19 cellular contexts compared by ENCODE assay signal in genomic region chr4:152281822-152282221, GRCh38.
"Had no signal": no experiment of that assay in that cellular context is flagged by ENCODE, and none has a peak within 500 bp of the region (broad histone marks: within the 10 kb centered on the region; RNA-seq: fewer than 3 reads in every experiment).

No MANE protein-coding gene starts in this region.

- H3K9me3 Mint-ChIP-seq: naive B cell had no signal

- H3K27ac ChIP-seq: body of pancreas, coronary artery, esophagus muscularis mucosa, left ventricle myocardium inferior, parathyroid adenoma, SJCRH30, stomach, testis, upper lobe of left lung had no signal

- ATAC-seq: body of pancreas had no signal

- H3K27me3 Mint-ChIP-seq: naive B cell had no signal

- DNase-seq: activated CD4-positive, alpha-beta T cell treated with anti-CD3 and anti-CD28 coated beads, Interleukin-2, amount 50 U/mL, for 4 hours; activated CD4-positive, CD25-positive, alpha-beta regulatory T cell; activated CD8-positive, alpha-beta memory T cell treated with anti-CD3 and anti-CD28 coated beads, Interleukin-2, amount 50 U/mL, for 4 hours; activated effector memory CD4-positive, alpha-beta T cell treated with Interleukin-2 at 50 U/mL for 16 hours; amniotic stem cell; body of pancreas; caudate nucleus; hypothalamus; kidney; left ventricle myocardium inferior; naive B cell; SJCRH30; stimulated activated CD4-positive, alpha-beta T cell treated with anti-CD3 and anti-CD28 coated beads, Interleukin-1b, Interleukin-23, amount 100 ng/mL, for 48 hours; stomach; testis; upper lobe of left lung had no signal

- H3K27me3 ChIP-seq: body of pancreas, esophagus muscularis mucosa, SJCRH30, stomach, testis, upper lobe of left lung had no signal

- H3K9me3 ChIP-seq: body of pancreas, esophagus muscularis mucosa, left ventricle myocardium inferior, SJCRH30, stomach, testis, upper lobe of left lung had no signal

- H3K36me3 Mint-ChIP-seq: naive B cell had no signal

- H3K4me3 Mint-ChIP-seq: naive B cell had no signal

- H3K4me3 ChIP-seq: body of pancreas, coronary artery, esophagus muscularis mucosa, left ventricle myocardium inferior, SJCRH30, stomach, testis, upper lobe of left lung had no signal

- H3K36me3 ChIP-seq: esophagus muscularis mucosa, left ventricle myocardium inferior, SJCRH30, stomach, upper lobe of left lung had no signal

- H3K4me1 ChIP-seq: esophagus muscularis mucosa, left ventricle myocardium inferior, parathyroid adenoma, SJCRH30, testis had no signal

- FAIRE-seq: kidney had no signal

- H3K4me1 Mint-ChIP-seq: naive B cell had no signal
